9 cellular contexts compared by ENCODE assay signal in the genomic region with DNA sequence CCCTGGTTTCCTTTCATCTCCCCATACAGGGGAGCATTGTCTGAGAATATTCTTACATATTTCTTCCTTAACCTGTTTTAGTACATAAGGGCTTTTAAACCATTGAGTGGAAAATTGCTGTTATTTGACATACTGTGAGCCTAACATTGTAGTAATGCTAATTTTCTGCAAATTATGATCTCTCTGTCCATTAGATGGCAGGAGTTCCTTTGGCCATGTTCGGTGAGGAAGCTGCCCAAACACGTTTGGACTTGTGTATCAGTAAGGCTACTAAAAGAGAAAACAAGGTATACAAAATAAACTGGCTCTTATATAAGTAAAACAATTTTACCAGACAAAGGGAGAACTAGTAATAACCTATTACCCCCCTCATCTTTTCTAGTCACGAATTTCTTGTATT. TPM values are rescaled to one million over a fixed set of nuclear protein-coding genes. Genes with fewer than 3 reads are reported as not detected.
DNase-seq lines count a peak whose midpoint lies in the region; ATAC-seq and TF ChIP-seq lines count a peak whose summit lies in the region.
"Had no signal": no experiment of that assay in that cellular context is flagged by ENCODE, and none has a peak within 500 bp of the region (broad histone marks: within the 10 kb centered on the region; RNA-seq: fewer than 3 reads in every experiment).

No MANE protein-coding gene starts in this region.

- H3K27ac ChIP-seq in GM23248 = no peak overlapping the region

- H3F3A ChIP-seq in GM23248 (ENCODE audit: insufficient read depth) = peaks cover 25% of the 10 kb centered on the region

- peak; percentile 24 for TF ChIP-seq CTCF in AG09319 (IDR thresholded peaks at IDR 0.05; ENCODE audit: low read depth, low read length)

- H3K79me2 ChIP-seq in GM23248 (ENCODE audit: insufficient read depth) = no peaks in the 10 kb centered on the region

- no peaks in the 10 kb centered on the region for H3K9me2 ChIP-seq in GM23248 (ENCODE audit: insufficient read depth)

- no peaks in the 10 kb centered on the region for H4K20me1 ChIP-seq in GM23248 (ENCODE audit: insufficient read depth)

- CTCF ChIA-PET in activated naive CD4-positive, alpha-beta T cell treated with anti-CD3 and anti-CD28 coated beads, Interleukin-2, amount 10 ng/mL, durations not matched to agents 7 days and 5 days (lab: Charles Lee) = interaction anchor here (1.4 to 3.2 kb wide), 3 partner anchors 11 to 17 kb away, joined by 3 to 14 read pairs (median 4); no protein-coding TSS in a partner anchor

- H3K9me3 Mint-ChIP-seq in T-helper 1 cell treated with Interleukin-12 subunit alpha and Interleukin-12 subunit beta and Interleukin-4 antibody, amounts not matched to agents 30 μg/mL and 1 μg/mL, for 36 hours = no peaks in the 10 kb centered on the region
- H3K9me3 Mint-ChIP-seq in immature natural killer cell = no peaks in the 10 kb centered on the region
- no peaks in the 10 kb centered on the region for H3K9me3 Mint-ChIP-seq in activated naive CD4-positive, alpha-beta T cell treated with anti-CD3 and anti-CD28 coated beads, Interleukin-2, amount 10 ng/mL, durations not matched to agents 7 days and 5 days
- H3K9me3 Mint-ChIP-seq: stimulated activated naive CD8-positive, alpha-beta T cell treated with anti-CD3 and anti-CD28 coated beads, Interleukin-15, Interleukin-2, amounts not matched to agents 100 ng/mL and 50 ng/mL, for 24 hours had no signal

- no peak overlapping the region for H3K9ac ChIP-seq in GM23248

- peak overlapping the region; percentile 34 for H3K27ac Mint-ChIP-seq in T-helper 1 cell treated with Interleukin-12 subunit alpha and Interleukin-12 subunit beta and Interleukin-4 antibody, amounts not matched to agents 30 μg/mL and 1 μg/mL, for 36 hours
- peak overlapping the region; percentile 83 to 97 (median 87) for H3K27ac Mint-ChIP-seq in immature natural killer cell
- H3K27ac Mint-ChIP-seq in activated naive CD4-positive, alpha-beta T cell treated with anti-CD3 and anti-CD28 coated beads, Interleukin-2, amount 10 ng/mL, durations not matched to agents 7 days and 5 days = no peak overlapping the region
- H3K27ac Mint-ChIP-seq: stimulated activated naive CD8-positive, alpha-beta T cell treated with anti-CD3 and anti-CD28 coated beads, Interleukin-15, Interleukin-2, amounts not matched to agents 100 ng/mL and 50 ng/mL, for 24 hours had no signal

- peaks cover 26% of the 10 kb centered on the region for H3K4me1 Mint-ChIP-seq in T-helper 1 cell treated with Interleukin-12 subunit alpha and Interleukin-12 subunit beta and Interleukin-4 antibody, amounts not matched to agents 30 μg/mL and 1 μg/mL, for 36 hours (ENCODE audit: low read depth)
- H3K4me1 Mint-ChIP-seq in immature natural killer cell = peaks cover 72 to 81% of the 10 kb centered on the region in 2 donors
- peaks cover 23% of the 10 kb centered on the region for H3K4me1 Mint-ChIP-seq in activated naive CD4-positive, alpha-beta T cell treated with anti-CD3 and anti-CD28 coated beads, Interleukin-2, amount 10 ng/mL, durations not matched to agents 7 days and 5 days

- in situ Hi-C loops in GM23248 (cut with MboI) = no loop called here

- no peak overlapping the region for H3K4me3 ChIP-seq in GM23248

- WGBS in GM23248 (ENCODE audit: low coverage in 1 of 2, low lambda C conversion rate in 2 of 2, missing lambda C conversion rate in 2 of 2), 2 experiments = 78 to 80% methylated on average over 3 of the region's 3 CpGs

- no peaks in the 10 kb centered on the region for H3K36me3 ChIP-seq in GM23248 (ENCODE audit: low read depth)

- no peak for DNase-seq in AG09319 (ENCODE audit: extremely low read depth, low read depth)
- DNase-seq in GM23248 = peak; percentile 53
- no peak for DNase-seq in immature natural killer cell
- DNase-seq in activated naive CD4-positive, alpha-beta T cell treated with anti-CD3 and anti-CD28 coated beads, Interleukin-2, amount 10 ng/mL, durations not matched to agents 7 days and 5 days = no peak
- no peak for DNase-seq in NCI-H2227 (lab: John Stamatoyannopoulos, UW; ENCODE audit: unreplicated experiment)
- no peak for DNase-seq in mucosa of gallbladder (ENCODE audit: low spot score)

- H3K36me3 Mint-ChIP-seq in T-helper 1 cell treated with Interleukin-12 subunit alpha and Interleukin-12 subunit beta and Interleukin-4 antibody, amounts not matched to agents 30 μg/mL and 1 μg/mL, for 36 hours (ENCODE audit: low read depth) = peaks cover 21% of the 10 kb centered on the region
- H3K36me3 Mint-ChIP-seq in immature natural killer cell = peaks cover 3 to 13% (median 4%) of the 10 kb centered on the region in 3 donors
- peaks cover 10% of the 10 kb centered on the region for H3K36me3 Mint-ChIP-seq in activated naive CD4-positive, alpha-beta T cell treated with anti-CD3 and anti-CD28 coated beads, Interleukin-2, amount 10 ng/mL, durations not matched to agents 7 days and 5 days

- no peaks in the 10 kb centered on the region for H3K27me3 ChIP-seq in GM23248 (replicated peaks; ENCODE audit: insufficient read depth)

- H3K27me3 Mint-ChIP-seq in T-helper 1 cell treated with Interleukin-12 subunit alpha and Interleukin-12 subunit beta and Interleukin-4 antibody, amounts not matched to agents 30 μg/mL and 1 μg/mL, for 36 hours (ENCODE audit: low read depth) = no peaks in the 10 kb centered on the region
- H3K27me3 Mint-ChIP-seq in immature natural killer cell (ENCODE audit: low read depth in 3 of 3) = no peaks in the 10 kb centered on the region
- H3K27me3 Mint-ChIP-seq in activated naive CD4-positive, alpha-beta T cell treated with anti-CD3 and anti-CD28 coated beads, Interleukin-2, amount 10 ng/mL, durations not matched to agents 7 days and 5 days = no peaks in the 10 kb centered on the region
- H3K27me3 Mint-ChIP-seq: stimulated activated naive CD8-positive, alpha-beta T cell treated with anti-CD3 and anti-CD28 coated beads, Interleukin-15, Interleukin-2, amounts not matched to agents 100 ng/mL and 50 ng/mL, for 24 hours had no signal

- H2AFZ ChIP-seq in GM23248 = 0 out of 2 replicates have a peak overlapping the region, but pooled peaks have one; percentile 43

- peaks cover 30% of the 10 kb centered on the region for H3K4me1 ChIP-seq in GM23248 (ENCODE audit: insufficient read depth)

- no peak for ATAC-seq in HG02623 (IDR thresholded peaks at IDR 0.05; ENCODE audit: unreplicated experiment)

- no peak overlapping the region for H3K4me3 Mint-ChIP-seq in T-helper 1 cell treated with Interleukin-12 subunit alpha and Interleukin-12 subunit beta and Interleukin-4 antibody, amounts not matched to agents 30 μg/mL and 1 μg/mL, for 36 hours
- H3K4me3 Mint-ChIP-seq in immature natural killer cell = peak overlapping the region in 1 of 5 donors; percentile 40
- no peak overlapping the region for H3K4me3 Mint-ChIP-seq in activated naive CD4-positive, alpha-beta T cell treated with anti-CD3 and anti-CD28 coated beads, Interleukin-2, amount 10 ng/mL, durations not matched to agents 7 days and 5 days
- H3K4me3 Mint-ChIP-seq: stimulated activated naive CD8-positive, alpha-beta T cell treated with anti-CD3 and anti-CD28 coated beads, Interleukin-15, Interleukin-2, amounts not matched to agents 100 ng/mL and 50 ng/mL, for 24 hours had no signal

- H3K4me2 ChIP-seq in GM23248 (ENCODE audit: unreplicated experiment) = no peak overlapping the region

- H3K9me3 ChIP-seq in GM23248 (ENCODE audit: low read depth) = no peaks in the 10 kb centered on the region

RNA-seq across cellular contexts. Expression of a gene that starts 29.2 kb away (rescaled TPM):
- total RNA-seq in GM23248 (2014; rRNA removed; shearing (Covaris generic)) = 3.0 and 3.5 TPM in 2 replicates
- polyA plus RNA-seq in GM23248 (2016; fragmentation: Nextera tagmentation; extraction: Ambion mirVana) (3.7 and 4.7 TPM in 2 replicates), immature natural killer cell (1 to 10 TPM; 1.2 to 3.8 (median 2.4) TPM)
- total RNA-seq in mucosa of gallbladder = 1.6 TPM
